Comparison of ENCODE assay signal across 8 cellular contexts in genomic region chr7:44622342-44623151, GRCh38. TPM values are rescaled to one million over a fixed set of nuclear protein-coding genes. Genes with fewer than 3 reads are reported as not detected.
DNase-seq lines count a peak whose midpoint lies in the region; ATAC-seq and TF ChIP-seq lines count a peak whose summit lies in the region.

No MANE protein-coding gene starts in this region.

- H3K4me1 Mint-ChIP-seq in activated naive CD8-positive, alpha-beta T cell treated with anti-CD3 and anti-CD28 coated beads for 36 hours, result peaks cover 65% of the 10 kb centered on the region
- H3K4me1 Mint-ChIP-seq in nephron progenitor cell, result peaks cover 23% of the 10 kb centered on the region
- peaks cover 57% of the 10 kb centered on the region for H3K4me1 Mint-ChIP-seq in Calu3 (ENCODE audit: low read depth, unreplicated experiment)

- peak overlapping the region; percentile 5 for H3K4me3 Mint-ChIP-seq in activated naive CD8-positive, alpha-beta T cell treated with anti-CD3 and anti-CD28 coated beads for 36 hours
- no peak overlapping the region for H3K4me3 Mint-ChIP-seq in nephron progenitor cell
- no peak overlapping the region for H3K4me3 Mint-ChIP-seq in Calu3 (ENCODE audit: low read depth, unreplicated experiment)

- peaks cover 37% of the 10 kb centered on the region for H3K36me3 Mint-ChIP-seq in activated naive CD8-positive, alpha-beta T cell treated with anti-CD3 and anti-CD28 coated beads for 36 hours
- H3K36me3 Mint-ChIP-seq in nephron progenitor cell (ENCODE audit: low read depth), result peaks cover 24% of the 10 kb centered on the region
- H3K36me3 Mint-ChIP-seq in Calu3 (ENCODE audit: insufficient read depth, unreplicated experiment), result peaks cover 36% of the 10 kb centered on the region

- H3K9me3 Mint-ChIP-seq in activated naive CD8-positive, alpha-beta T cell treated with anti-CD3 and anti-CD28 coated beads for 36 hours, result no peaks in the 10 kb centered on the region
- H3K9me3 Mint-ChIP-seq in nephron progenitor cell (no peaks in the 10 kb centered on the region), Calu3 (ENCODE audit: low read depth, unreplicated experiment) (no peaks in the 10 kb centered on the region)

- TF ChIP-seq CTCF in nephron progenitor cell (IDR thresholded peaks at IDR 0.05) (no peak), Calu3 (IDR thresholded peaks at IDR 0.05; ENCODE audit: unreplicated experiment) (no peak)

- DNase-seq in activated T-cell treated with anti-CD3 and anti-CD28 coated beads for 48 hours (ENCODE audit: low read depth) (peak; percentile 34), nephron progenitor cell (no peak), middle frontal gyrus (ENCODE audit: extremely low spot score, low spot score) (no peak), NCI-H2029 treated with DMSO at 0.1 percent for 48 hours (lab: John Stamatoyannopoulos, UW) (no peak), Calu3 (no peak)
- DNase-seq in activated T-cell treated with anti-CD3 and anti-CD28 coated beads, Interleukin-2, amount 50 U/mL, for 1 hour, result no peak
- peak; percentile 54 for DNase-seq in activated naive CD8-positive, alpha-beta T cell treated with anti-CD3 and anti-CD28 coated beads for 36 hours

- peak overlapping the region; percentile 83 for H3K27ac Mint-ChIP-seq in activated naive CD8-positive, alpha-beta T cell treated with anti-CD3 and anti-CD28 coated beads for 36 hours
- H3K27ac Mint-ChIP-seq in nephron progenitor cell (peak overlapping the region; percentile 57), Calu3 (ENCODE audit: unreplicated experiment) (no peak overlapping the region)

- peak; percentile 65 for ATAC-seq in HG03354 (IDR thresholded peaks at IDR 0.05; ENCODE audit: poor library complexity, severe bottlenecking, unreplicated experiment)

- no TSS peak for BruUV-seq in Calu3 (replicated peaks; lab: Mats Ljungman, UMichigan)

- no peaks in the 10 kb centered on the region for H3K27me3 Mint-ChIP-seq in activated naive CD8-positive, alpha-beta T cell treated with anti-CD3 and anti-CD28 coated beads for 36 hours
- H3K27me3 Mint-ChIP-seq in nephron progenitor cell (ENCODE audit: low read depth, poor library complexity), result no peaks in the 10 kb centered on the region
- no peaks in the 10 kb centered on the region for H3K27me3 Mint-ChIP-seq in Calu3 (ENCODE audit: unreplicated experiment)

- intact Hi-C loops in Calu3 (cut with micrococcal nuclease; ENCODE audit: unreplicated experiment), result no loop called here

- CTCF ChIA-PET in Calu3 (lab: Charles Lee), result interaction anchor here (0.6 kb wide), 1 partner anchor 11 kb away, joined by 3 read pairs; no protein-coding TSS in a partner anchor

RNA-seq across cellular contexts. Expression of gene OGDH, which starts 16.1 kb away (rescaled TPM):
- 10 to 100 TPM; 75.8 to 77.9 TPM for total RNA-seq in activated naive CD8-positive, alpha-beta T cell treated with anti-CD3 and anti-CD28 coated beads for 36 hours
- 100 and 105 TPM in 2 replicates for total RNA-seq in Calu3 (2022)

RNA-seq across cellular contexts. Expression of gene TMED4, which starts 40.5 kb away (rescaled TPM):
- total RNA-seq in activated naive CD8-positive, alpha-beta T cell treated with anti-CD3 and anti-CD28 coated beads for 36 hours, result 10 to 100 TPM; 70.3 to 70.8 TPM
- total RNA-seq in Calu3 (2022), result 115 and 128 TPM in 2 replicates

RNA-seq across cellular contexts. Expression of gene DDX56, which starts 48.8 kb away (rescaled TPM):
- 100 to 1,000 TPM; 142 to 154 TPM for total RNA-seq in activated naive CD8-positive, alpha-beta T cell treated with anti-CD3 and anti-CD28 coated beads for 36 hours
- total RNA-seq in Calu3 (2022), result 157 and 168 TPM in 2 replicates

Comparison
In these comparisons a context has a peak if more than half of its experiments do, and no peak if none do; other contexts are left out.
1. DNase-seq: peak in activated T-cell treated with anti-CD3 and anti-CD28 coated beads for 48 hours (single experiment) and activated naive CD8-positive, alpha-beta T cell treated with anti-CD3 and anti-CD28 coated beads for 36 hours (single experiment); none in activated T-cell treated with anti-CD3 and anti-CD28 coated beads, Interleukin-2, amount 50 U/mL, for 1 hour (single experiment), nephron progenitor cell (single experiment), middle frontal gyrus (single experiment), NCI-H2029 treated with DMSO at 0.1 percent for 48 hours (single experiment) and Calu3 (single experiment).